19 cellular contexts compared by ENCODE assay signal in genomic region chr5:72252008-72252407, GRCh38.
"Had no signal": no experiment of that assay in that cellular context is flagged by ENCODE, and none has a peak within 500 bp of the region (broad histone marks: within the 10 kb centered on the region; RNA-seq: fewer than 3 reads in every experiment).

No MANE protein-coding gene starts in this region.

- H3K9me3 Mint-ChIP-seq: activated T-cell treated with anti-CD3 and anti-CD28 coated beads, Interleukin-2, amount 50 U/mL, for 72 hours; mesothelial cell of epicardium; nephron progenitor cell; stimulated activated effector memory CD8-positive, alpha-beta T cell treated with anti-CD3 and anti-CD28 coated beads, Interleukin-12 subunit alpha, Interleukin-12 subunit beta, amount 100 ng/mL, for 72 hours; T-helper 1 cell treated with Interleukin-12 subunit alpha and Interleukin-12 subunit beta and Interleukin-4 antibody, amounts not matched to agents 30 μg/mL and 1 μg/mL, for 36 hours had no signal

- DNase-seq: activated CD4-positive, alpha-beta T cell treated with anti-CD3 and anti-CD28 coated beads for 1 hour; activated effector memory CD4-positive, alpha-beta T cell treated with anti-CD3 and anti-CD28 coated beads, Interleukin-2, amount 50 U/mL, for 16 hours; activated naive CD4-positive, alpha-beta T cell treated with anti-CD3 and anti-CD28 coated beads, Interleukin-2, amount 50 U/mL, for 16 hours; activated T-cell treated with anti-CD3 and anti-CD28 coated beads, Interleukin-2, amount 50 U/mL, for 72 hours; gastrocnemius medialis; head of caudate nucleus; lower lobe of right lung; nephron progenitor cell; occipital lobe; psoas muscle; stimulated activated CD4-positive, alpha-beta T cell treated with anti-CD3 and anti-CD28 coated beads, Interleukin-4, amount 100 ng/mL, for 24 hours had no signal

- H3K27me3 ChIP-seq: cardiac muscle cell, dorsolateral prefrontal cortex, gastrocnemius medialis had no signal

- H3K36me3 ChIP-seq: cardiac muscle cell, gastrocnemius medialis, lower lobe of right lung, WERI-Rb-1 had no signal

- H3K9me3 ChIP-seq: gastrocnemius medialis, lower lobe of right lung, psoas muscle had no signal

- H3K27ac ChIP-seq: cardiac muscle cell, gastrocnemius medialis, lower lobe of right lung, psoas muscle, WERI-Rb-1 had no signal

- FAIRE-seq: keratinocyte had no signal

- H3K27ac Mint-ChIP-seq: activated T-cell treated with anti-CD3 and anti-CD28 coated beads, Interleukin-2, amount 50 U/mL, for 72 hours; stimulated activated effector memory CD8-positive, alpha-beta T cell treated with anti-CD3 and anti-CD28 coated beads, Interleukin-12 subunit alpha, Interleukin-12 subunit beta, amount 100 ng/mL, for 72 hours; T-helper 1 cell treated with Interleukin-12 subunit alpha and Interleukin-12 subunit beta and Interleukin-4 antibody, amounts not matched to agents 30 μg/mL and 1 μg/mL, for 36 hours had no signal

- H3K4me1 Mint-ChIP-seq: stimulated activated effector memory CD8-positive, alpha-beta T cell treated with anti-CD3 and anti-CD28 coated beads, Interleukin-12 subunit alpha, Interleukin-12 subunit beta, amount 100 ng/mL, for 72 hours had no signal

- H3K4me3 ChIP-seq: cardiac muscle cell, dorsolateral prefrontal cortex, gastrocnemius medialis, lower lobe of right lung, psoas muscle had no signal

- H3K4me3 Mint-ChIP-seq: activated T-cell treated with anti-CD3 and anti-CD28 coated beads, Interleukin-2, amount 50 U/mL, for 72 hours; mesothelial cell of epicardium; nephron progenitor cell; stimulated activated effector memory CD8-positive, alpha-beta T cell treated with anti-CD3 and anti-CD28 coated beads, Interleukin-12 subunit alpha, Interleukin-12 subunit beta, amount 100 ng/mL, for 72 hours; T-helper 1 cell treated with Interleukin-12 subunit alpha and Interleukin-12 subunit beta and Interleukin-4 antibody, amounts not matched to agents 30 μg/mL and 1 μg/mL, for 36 hours had no signal

- ATAC-seq: activated T-cell treated with anti-CD3 and anti-CD28 coated beads, Interleukin-2, amount 50 U/mL, for 72 hours; gastrocnemius medialis; lower lobe of right lung; psoas muscle; sciatic nerve; stimulated activated effector memory CD8-positive, alpha-beta T cell treated with anti-CD3 and anti-CD28 coated beads, Interleukin-12 subunit alpha, Interleukin-12 subunit beta, amount 100 ng/mL, for 72 hours had no signal
